In the genomic region with DNA sequence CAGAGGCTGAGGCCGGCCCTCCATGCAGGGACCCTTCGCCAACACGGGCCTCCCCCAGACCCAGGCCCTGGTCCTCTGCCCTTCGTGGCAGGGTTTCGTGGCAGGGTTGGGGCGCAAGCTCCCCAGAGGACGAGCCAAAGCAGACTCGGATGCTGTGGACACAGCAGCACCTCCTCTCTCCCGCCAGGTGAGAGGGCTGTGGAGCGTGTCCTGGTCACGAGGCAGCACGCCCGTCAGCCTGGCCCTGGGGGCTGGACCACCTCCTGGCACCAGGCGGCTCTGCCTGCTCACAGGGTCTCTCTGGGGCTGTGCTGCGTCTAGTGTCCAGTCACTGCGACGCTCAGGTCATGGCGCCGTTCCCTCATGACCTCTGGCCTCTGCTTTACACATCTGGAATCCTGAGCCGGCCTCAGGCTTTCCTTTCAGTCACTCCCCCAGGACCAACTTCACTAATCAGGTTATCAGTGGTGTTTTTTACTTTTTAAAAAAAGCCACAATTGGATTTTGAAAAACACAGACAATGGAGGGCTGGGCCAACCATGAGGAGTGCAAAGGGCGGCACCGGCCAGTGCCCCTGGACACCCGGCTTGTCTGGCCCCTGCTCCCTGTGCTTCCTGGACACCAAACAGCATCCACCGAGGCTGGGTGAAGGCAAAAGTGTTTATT, we compare ENCODE assay signal across 12 cellular contexts. TPM values are rescaled to one million over a fixed set of nuclear protein-coding genes. Genes with fewer than 3 reads are reported as not detected.
DNase-seq lines count a peak whose midpoint lies in the region; ATAC-seq and TF ChIP-seq lines count a peak whose summit lies in the region.
"Had no signal": no experiment of that assay in that cellular context is flagged by ENCODE, and none has a peak within 500 bp of the region (broad histone marks: within the 10 kb centered on the region; RNA-seq: fewer than 3 reads in every experiment).

No MANE protein-coding gene starts in this region.

- no peak overlapping the region for H3K4ac ChIP-seq in mesenchymal stem cell (ENCODE audit: low read depth in 1 of 2, low read length in 2 of 2)

- H3K23ac ChIP-seq in mesenchymal stem cell (ENCODE audit: low read length in 2 of 2): no peak overlapping the region

- TF ChIP-seq POLR2A in GM18505 (IDR thresholded peaks at IDR 0.05; ENCODE audit: borderline replicate concordance, extremely low read depth, insufficient read depth, insufficient read length): no peak

- CTCF ChIA-PET in activated B cell treated with CpG ODN at 0.5 μM for 24 hours (lab: Charles Lee): no interaction called here

- intact Hi-C loops in activated B cell treated with CpG ODN at 0.5 μM for 24 hours (cut with micrococcal nuclease) (no loop called here), head of caudate nucleus (cut with DNase I) (no loop called here)

- peak overlapping the region; percentile 19 for H4K8ac ChIP-seq in mesenchymal stem cell (ENCODE audit: low read length)

- ATAC-seq in GM18505 (IDR thresholded peaks at IDR 0.05; ENCODE audit: unreplicated experiment) (peak; percentile 11), activated B cell treated with CpG ODN at 0.5 μM for 24 hours (ENCODE audit: low read depth) (no peak), HG02938 (IDR thresholded peaks at IDR 0.05; ENCODE audit: unreplicated experiment) (no peak), GM19324 (IDR thresholded peaks at IDR 0.05; ENCODE audit: low FRiP score, unreplicated experiment) (no peak)
- ATAC-seq: left lung had no signal

- H3K14ac ChIP-seq in mesenchymal stem cell (ENCODE audit: low read length in 2 of 2): no peak overlapping the region

- H3K4me3 Mint-ChIP-seq in activated B cell treated with CpG ODN at 0.5 μM for 24 hours: no peak overlapping the region

- no peak overlapping the region for H3K4me3 ChIP-seq in mesenchymal stem cell (ENCODE audit: insufficient read depth in 1 of 2, low read depth in 1 of 2, low read length in 2 of 2)
- H3K4me3 ChIP-seq: heart left ventricle, left lung, skin epidermis had no signal

- no peak overlapping the region for H3K9ac ChIP-seq in mesenchymal stem cell (ENCODE audit: low read length)

- no peaks in the 10 kb centered on the region for H3K27me3 Mint-ChIP-seq in activated B cell treated with CpG ODN at 0.5 μM for 24 hours

- peaks cover 37% of the 10 kb centered on the region for H3K79me1 ChIP-seq in mesenchymal stem cell (replicated peaks; ENCODE audit: low read length, poor library complexity, severe bottlenecking)

- H2BK12ac ChIP-seq in mesenchymal stem cell (ENCODE audit: low read length in 2 of 2): no peak overlapping the region

- POLR2A ChIA-PET in activated B cell treated with CpG ODN at 0.5 μM for 24 hours (lab: Charles Lee): interaction anchor here (0.6 kb wide), 1 partner anchor 354 kb away, joined by 3 read pairs; no protein-coding TSS in a partner anchor

- peaks cover 32% of the 10 kb centered on the region for H3K4me1 Mint-ChIP-seq in activated B cell treated with CpG ODN at 0.5 μM for 24 hours

- no peaks in the 10 kb centered on the region for H3K9me3 ChIP-seq in mesenchymal stem cell (ENCODE audit: control insufficient read depth, low read length)
- H3K9me3 ChIP-seq: heart left ventricle, left lung, neutrophil had no signal

- no peak overlapping the region for H2BK120ac ChIP-seq in mesenchymal stem cell (ENCODE audit: low read depth, low read length)

- no peaks in the 10 kb centered on the region for H3K9me3 Mint-ChIP-seq in activated B cell treated with CpG ODN at 0.5 μM for 24 hours

- no peak overlapping the region for H2BK15ac ChIP-seq in mesenchymal stem cell (ENCODE audit: low read depth, poor library complexity, severe bottlenecking)

- H4K91ac ChIP-seq in mesenchymal stem cell (ENCODE audit: low read length): peak overlapping the region; percentile 49

- H2AFZ ChIP-seq in mesenchymal stem cell (ENCODE audit: low read depth, low read length): no peak overlapping the region

- WGBS in mesenchymal stem cell: 85% methylated on average over 24 of the region's 24 CpGs

- H3K36me3 ChIP-seq in mesenchymal stem cell (ENCODE audit: control insufficient read depth in 1 of 2, insufficient read depth in 2 of 2, low read depth in 1 of 2, low read length in 2 of 2): peaks cover 19 to 63% of the 10 kb centered on the region in 2 experiments

- TF ChIP-seq CTCF in activated B cell treated with CpG ODN at 0.5 μM for 24 hours (IDR thresholded peaks at IDR 0.05): no peak

- peaks cover 39% of the 10 kb centered on the region for H3K4me1 ChIP-seq in mesenchymal stem cell (ENCODE audit: control insufficient read depth, insufficient read depth, low read depth, low read length)

- no peak overlapping the region for H2AK5ac ChIP-seq in mesenchymal stem cell (ENCODE audit: low read length, severe bottlenecking)

- no peak overlapping the region for H3K18ac ChIP-seq in mesenchymal stem cell (ENCODE audit: low read depth in 1 of 2, low read length in 2 of 2)

- H2BK5ac ChIP-seq in mesenchymal stem cell (ENCODE audit: low read depth, low read length, poor library complexity, severe bottlenecking): no peak overlapping the region

- H3K36me3 Mint-ChIP-seq in activated B cell treated with CpG ODN at 0.5 μM for 24 hours (ENCODE audit: low read depth): peaks cover 21% of the 10 kb centered on the region

- H3K27ac ChIP-seq in mesenchymal stem cell (ENCODE audit: low read length, poor library complexity, severe bottlenecking): no peak overlapping the region
- H3K27ac ChIP-seq: heart left ventricle, left lung, neutrophil, skin epidermis had no signal

- H3K27me3 ChIP-seq in mesenchymal stem cell (ENCODE audit: control insufficient read depth in 1 of 2, insufficient read depth in 1 of 2, low read length in 2 of 2): no peaks in the 10 kb centered on the region
- H3K27me3 ChIP-seq: heart left ventricle, left lung, neutrophil had no signal

- H3K27ac Mint-ChIP-seq in activated B cell treated with CpG ODN at 0.5 μM for 24 hours: peak overlapping the region; percentile 24

- H3K4me2 ChIP-seq in mesenchymal stem cell (ENCODE audit: low read length, poor library complexity, severe bottlenecking): no peak overlapping the region

- peak; percentile 1 for DNase-seq in COLO668 (lab: John Stamatoyannopoulos, UW; ENCODE audit: unreplicated experiment)
- no peak for DNase-seq in activated B cell treated with CpG ODN at 0.5 μM for 24 hours
- DNase-seq in mesenchymal stem cell: no peak
- DNase-seq in head of caudate nucleus: no peak
- DNase-seq: NCI-H1417 treated with DMSO at 0.1 percent for 48 hours had no signal

RNA-seq across cellular contexts. Expression of a gene that starts 5.4 kb away (rescaled TPM):
- 52.8 and 55.8 TPM in 2 replicates for total RNA-seq in activated B cell treated with CpG ODN at 0.5 μM for 24 hours
- 206 TPM for polyA plus RNA-seq in mesenchymal stem cell (2013, experiment 1 of 2)
- polyA plus RNA-seq in mesenchymal stem cell (2013, experiment 2 of 2): 215 TPM

RNA-seq across cellular contexts. Expression of a gene that starts 5.6 kb away (rescaled TPM):
- 82.9 and 102 TPM in 2 replicates for total RNA-seq in activated B cell treated with CpG ODN at 0.5 μM for 24 hours
- polyA plus RNA-seq in mesenchymal stem cell (2013, experiment 1 of 2): 17.7 TPM
- polyA plus RNA-seq in mesenchymal stem cell (2013, experiment 2 of 2): 18.9 TPM

RNA-seq across cellular contexts. Expression of a gene that starts 21.7 kb away (rescaled TPM):
- total RNA-seq in activated B cell treated with CpG ODN at 0.5 μM for 24 hours: 14.2 and 15.9 TPM in 2 replicates
- polyA plus RNA-seq in mesenchymal stem cell (2013, experiment 1 of 2): 4.5 TPM
- 4.3 TPM for polyA plus RNA-seq in mesenchymal stem cell (2013, experiment 2 of 2)

RNA-seq across cellular contexts. Expression of a gene that starts 50.6 kb away (rescaled TPM):
- total RNA-seq in activated B cell treated with CpG ODN at 0.5 μM for 24 hours: 75.9 and 97.1 TPM in 2 replicates
- 54.5 TPM for polyA plus RNA-seq in mesenchymal stem cell (2013, experiment 1 of 2)
- polyA plus RNA-seq in mesenchymal stem cell (2013, experiment 2 of 2): 52.5 TPM
